10 cellular contexts compared by ENCODE assay signal in the genomic region with DNA sequence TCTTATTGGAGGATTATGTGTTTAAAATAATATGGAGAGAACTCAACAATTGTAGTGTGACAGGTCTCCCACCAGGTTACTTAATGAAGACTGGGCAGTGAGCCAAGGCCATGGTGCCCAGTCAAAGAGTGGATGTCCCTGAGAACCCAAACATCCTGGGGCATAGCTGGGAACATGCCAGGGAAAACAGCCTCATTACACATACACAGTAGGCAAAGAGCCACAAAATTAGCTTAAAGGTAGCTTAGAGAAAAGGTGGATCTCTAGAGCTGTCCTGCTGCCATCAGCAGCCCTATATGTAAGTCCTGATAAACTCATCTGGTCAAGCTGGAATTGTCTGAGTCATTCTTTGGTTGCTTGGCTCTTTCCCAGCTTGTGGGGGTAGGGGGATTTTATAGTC.
A peak's percentile ranks its signal among the peaks of the same experiment; 100 is the strongest.
DNase-seq lines count a peak whose midpoint lies in the region; ATAC-seq and TF ChIP-seq lines count a peak whose summit lies in the region.
"Had no signal": no experiment of that assay in that cellular context is flagged by ENCODE, and none has a peak within 500 bp of the region (broad histone marks: within the 10 kb centered on the region; RNA-seq: fewer than 3 reads in every experiment).

No MANE protein-coding gene starts in this region.

- no peak for TF ChIP-seq CTCF in lung (IDR thresholded peaks at IDR 0.05; ENCODE audit: control extremely low read depth, extremely low read depth)

- no peak overlapping the region for H3K27ac Mint-ChIP-seq in stimulated activated effector memory CD8-positive, alpha-beta T cell treated with anti-CD3 and anti-CD28 coated beads, Interleukin-12 subunit alpha, Interleukin-12 subunit beta, amount 100 ng/mL, for 72 hours

- ATAC-seq in lung (ENCODE audit: insufficient read depth, low FRiP score) = no peak
- ATAC-seq in stimulated activated effector memory CD8-positive, alpha-beta T cell treated with anti-CD3 and anti-CD28 coated beads, Interleukin-12 subunit alpha, Interleukin-12 subunit beta, amount 100 ng/mL, for 72 hours = no peak
- ATAC-seq in GM18502 (IDR thresholded peaks at IDR 0.05; ENCODE audit: poor library complexity, unreplicated experiment) = no peak
- ATAC-seq in Right ventricle myocardium superior (ENCODE audit: poor library complexity) = no peak

- DNase-seq in H4 (ENCODE audit: low spot score) = peak; percentile 90
- DNase-seq in NCI-H2029 treated with DMSO at 0.1 percent for 48 hours (lab: John Stamatoyannopoulos, UW) = peak; percentile 94
- peak; percentile 78 for DNase-seq in SHP77 treated with DMSO at 0.1 percent for 48 hours (lab: John Stamatoyannopoulos, UW)
- peak; percentile 32 for DNase-seq in lung (ENCODE audit: low spot score)
- no peak for DNase-seq in stimulated activated effector memory CD8-positive, alpha-beta T cell treated with anti-CD3 and anti-CD28 coated beads, Interleukin-12 subunit alpha, Interleukin-12 subunit beta, amount 100 ng/mL, for 72 hours (ENCODE audit: low spot score in 2 of 2)
- no peak for DNase-seq in Right ventricle myocardium superior
- no peak for DNase-seq in stimulated activated naive CD4-positive, alpha-beta T cell (lab: John Stamatoyannopoulos, UW)
- DNase-seq: effector CD8-positive, alpha-beta T cell; KG1 had no signal

- H3K9me3 Mint-ChIP-seq in stimulated activated effector memory CD8-positive, alpha-beta T cell treated with anti-CD3 and anti-CD28 coated beads, Interleukin-12 subunit alpha, Interleukin-12 subunit beta, amount 100 ng/mL, for 72 hours = no peaks in the 10 kb centered on the region

- H3K36me3 Mint-ChIP-seq in stimulated activated effector memory CD8-positive, alpha-beta T cell treated with anti-CD3 and anti-CD28 coated beads, Interleukin-12 subunit alpha, Interleukin-12 subunit beta, amount 100 ng/mL, for 72 hours = no peaks in the 10 kb centered on the region

- no peak overlapping the region for H3K27ac ChIP-seq in lung (ENCODE audit: low read depth in 1 of 2, low read length in 1 of 2)

- no peaks in the 10 kb centered on the region for H3K36me3 ChIP-seq in lung (ENCODE audit: control insufficient read depth in 2 of 2, insufficient read depth in 2 of 2, low read length in 2 of 2)

- no peak overlapping the region for H3K4me3 Mint-ChIP-seq in stimulated activated effector memory CD8-positive, alpha-beta T cell treated with anti-CD3 and anti-CD28 coated beads, Interleukin-12 subunit alpha, Interleukin-12 subunit beta, amount 100 ng/mL, for 72 hours

- no peaks in the 10 kb centered on the region for H3K9me3 ChIP-seq in lung (ENCODE audit: control insufficient read depth in 2 of 2, insufficient read depth in 1 of 2, low read length in 1 of 2)

- no peaks in the 10 kb centered on the region for H3K4me1 Mint-ChIP-seq in stimulated activated effector memory CD8-positive, alpha-beta T cell treated with anti-CD3 and anti-CD28 coated beads, Interleukin-12 subunit alpha, Interleukin-12 subunit beta, amount 100 ng/mL, for 72 hours

- H3K4me1 ChIP-seq in lung (ENCODE audit: control insufficient read depth in 2 of 2, insufficient read depth in 2 of 2, low read length in 2 of 2) = no peaks in the 10 kb centered on the region

- no peaks in the 10 kb centered on the region for H3K27me3 ChIP-seq in lung (ENCODE audit: control insufficient read depth, insufficient read depth)

- H3K4me3 ChIP-seq in lung = no peak overlapping the region

- intact Hi-C loops in Right ventricle myocardium superior (cut with DNase I) = no loop called here

Comparison
In these comparisons a context has a peak if more than half of its experiments do, and no peak if none do; other contexts are left out.
1. DNase-seq: peak in H4 (single experiment), NCI-H2029 treated with DMSO at 0.1 percent for 48 hours (single experiment), SHP77 treated with DMSO at 0.1 percent for 48 hours (single experiment) and lung (single experiment); none in stimulated activated effector memory CD8-positive, alpha-beta T cell treated with anti-CD3 and anti-CD28 coated beads, Interleukin-12 subunit alpha, Interleukin-12 subunit beta, amount 100 ng/mL, for 72 hours (0 of 2), Right ventricle myocardium superior (single experiment) and stimulated activated naive CD4-positive, alpha-beta T cell (0 of 6).